ENCODE assay signal across 8 cellular contexts in genomic region chr19:46495789-46496099, GRCh38. TPM values are rescaled to one million over a fixed set of nuclear protein-coding genes. Genes with fewer than 3 reads are reported as not detected.
A peak's percentile ranks its signal among the peaks of the same experiment; 100 is the strongest.
DNase-seq lines count a peak whose midpoint lies in the region; TF ChIP-seq lines count a peak whose summit lies in the region.

A gene with protein sequence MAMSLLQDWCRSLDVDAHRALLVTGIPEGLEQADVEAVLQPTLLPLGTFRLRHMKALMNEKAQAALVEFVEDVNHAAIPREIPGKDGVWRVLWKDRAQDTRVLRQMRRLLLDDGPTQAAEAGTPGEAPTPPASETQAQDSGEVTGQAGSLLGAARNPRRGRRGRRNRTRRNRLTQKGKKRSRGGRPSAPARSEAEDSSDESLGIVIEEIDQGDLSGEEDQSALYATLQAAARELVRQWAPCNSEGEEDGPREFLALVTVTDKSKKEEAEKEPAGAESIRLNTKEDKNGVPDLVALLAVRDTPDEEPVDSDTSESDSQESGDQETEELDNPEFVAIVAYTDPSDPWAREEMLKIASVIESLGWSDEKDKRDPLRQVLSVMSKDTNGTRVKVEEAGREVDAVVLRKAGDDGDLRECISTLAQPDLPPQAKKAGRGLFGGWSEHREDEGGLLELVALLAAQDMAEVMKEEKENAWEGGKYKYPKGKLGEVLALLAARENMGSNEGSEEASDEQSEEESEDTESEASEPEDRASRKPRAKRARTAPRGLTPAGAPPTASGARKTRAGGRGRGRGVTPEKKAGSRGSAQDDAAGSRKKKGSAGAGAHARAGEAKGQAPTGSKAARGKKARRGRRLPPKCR (minus strand): TSS chr19:46495867. CDS start chr19:46495465, 402 bp downstream.

- peak; percentile 96 for DNase-seq in ELF-1 (ENCODE audit: low read depth, low spot score)
- peak; percentile 69 for DNase-seq in NCI-H526 treated with DMSO at 0.1 percent for 48 hours (lab: John Stamatoyannopoulos, UW)
- peak; percentile 34 for DNase-seq in brain microvascular endothelial cell
- DNase-seq in iris pigment epithelial cell (ENCODE audit: low read depth) = peak; percentile 65
- peak; percentile 19 for DNase-seq in stimulated activated CD4-positive, alpha-beta T cell treated with anti-CD3 and anti-CD28 coated beads, Interleukin-4, amount 100 ng/mL, for 24 hours
- DNase-seq in immature natural killer cell = no peak
- no peak for DNase-seq in HCEC 1CT
- no peak for DNase-seq in dedifferentiated amniotic fluid mesenchymal stem cell (ENCODE audit: extremely low spot score)

- H3K9me3 Mint-ChIP-seq in immature natural killer cell = no peaks in the 10 kb centered on the region

- no peak within 1 kb of the TSS for H3K27ac ChIP-seq in brain microvascular endothelial cell

- no peak for TF ChIP-seq CTCF in brain microvascular endothelial cell (IDR thresholded peaks at IDR 0.05; ENCODE audit: low read depth, low read length, missing control alignments)

- no peak within 1 kb of the TSS for H3K27ac Mint-ChIP-seq in immature natural killer cell

- H3K27me3 Mint-ChIP-seq in immature natural killer cell (ENCODE audit: low read depth in 3 of 3) = peaks cover 9 to 15% (median 13%) of the 10 kb centered on the region in 3 donors

- no peaks in the 10 kb centered on the region for H3K36me3 Mint-ChIP-seq in immature natural killer cell

- in situ Hi-C loops in brain microvascular endothelial cell (cut with HindIII; ENCODE audit: low pct_ligation_motif_present, low sequenced_read_pairs) = no loop called here

- no peaks in the 10 kb centered on the region for H3K36me3 ChIP-seq in brain microvascular endothelial cell (replicated peaks)

- peak within 1 kb of the TSS; percentile 40 for H3K4me3 ChIP-seq in brain microvascular endothelial cell (ENCODE audit: low read depth, low read length)

- H3K4me1 Mint-ChIP-seq in immature natural killer cell = no peaks in the 10 kb centered on the region

- peak within 1 kb of the TSS in 1 of 5 donors; percentile 46 for H3K4me3 Mint-ChIP-seq in immature natural killer cell

- H3K27me3 ChIP-seq in brain microvascular endothelial cell (replicated peaks) = no peaks in the 10 kb centered on the region

RNA-seq across cellular contexts. Expression of the gene that starts here (rescaled TPM):
- not detected for polyA plus RNA-seq in immature natural killer cell

Comparison
In these comparisons a context has a peak if more than half of its experiments do, and no peak if none do; other contexts are left out.
1. DNase-seq: peak in ELF-1 (single experiment), NCI-H526 treated with DMSO at 0.1 percent for 48 hours (single experiment), brain microvascular endothelial cell (single experiment), iris pigment epithelial cell (single experiment) and stimulated activated CD4-positive, alpha-beta T cell treated with anti-CD3 and anti-CD28 coated beads, Interleukin-4, amount 100 ng/mL, for 24 hours (single experiment); none in immature natural killer cell (0 of 3), HCEC 1CT (single experiment) and dedifferentiated amniotic fluid mesenchymal stem cell (single experiment).